In genomic region chr12:120437735-120438494, GRCh38 we compare ENCODE assay signal across 1 cellular context.
TF ChIP-seq lines count a peak whose summit lies in the region.

COX6A1 (plus strand) TSS chr12:120438113; CDS start chr12:120438127, 14 bp downstream.

TF ChIP-seq in HepG2, 621 proteins besides CTCF, POLR2A, EP300 and RAD21 (continued from another document and continues in another):
- TF ChIP-seq ESRRA (CRISPR knock-in tag; IDR thresholded peaks at IDR 0.05; ENCODE audit: low read depth) (peak; percentile 68; the same call in 1 of the 2 replicates), GATA4 (IDR thresholded peaks at IDR 0.05; ENCODE audit: borderline replicate concordance, low read depth) (0 out of 2 replicates have a peak, but pooled peaks have one; percentile 37), CHD2 (IDR thresholded peaks at IDR 0.05; ENCODE audit: low read depth, low read length) (no peak), BORCS8-MEF2B (CRISPR knock-in tag; IDR thresholded peaks at IDR 0.05) (peak; percentile 88), ZBTB1 (CRISPR knock-in tag; IDR thresholded peaks at IDR 0.05; ENCODE audit: borderline replicate concordance) (no peak), RBAK (CRISPR knock-in tag; IDR thresholded peaks at IDR 0.05) (no peak), KDM2A (CRISPR knock-in tag; IDR thresholded peaks at IDR 0.05; ENCODE audit: borderline replicate concordance, low read depth) (peak; percentile 75; the same call in 1 of the 2 replicates), ZNF496 (CRISPR knock-in tag; IDR thresholded peaks at IDR 0.05; ENCODE audit: insufficient replicate concordance) (no peak), CREBL2 (CRISPR knock-in tag; IDR thresholded peaks at IDR 0.05; ENCODE audit: borderline replicate concordance) (no peak), THAP11 (CRISPR knock-in tag; IDR thresholded peaks at IDR 0.05) (peak; percentile 91), YEATS4 (CRISPR knock-in tag; IDR thresholded peaks at IDR 0.05; ENCODE audit: borderline replicate concordance) (peak; percentile 83; the same call in 1 of the 2 replicates), PLSCR1 (CRISPR knock-in tag; IDR thresholded peaks at IDR 0.05; ENCODE audit: borderline replicate concordance) (no peak), RNF219 (CRISPR knock-in tag; IDR thresholded peaks at IDR 0.05) (no peak), ZNF597 (CRISPR knock-in tag; IDR thresholded peaks at IDR 0.05) (0 out of 2 replicates have a peak, but pooled peaks have one; percentile 62), ZNF841 (CRISPR knock-in tag; IDR thresholded peaks at IDR 0.05; ENCODE audit: borderline replicate concordance) (no peak), PHF20 (CRISPR knock-in tag; IDR thresholded peaks at IDR 0.05) (peak; percentile 80), ZNF788 (CRISPR knock-in tag; IDR thresholded peaks at IDR 0.05; ENCODE audit: borderline replicate concordance) (peak; percentile 33; the same call in 1 of the 2 replicates), ZFP82 (CRISPR knock-in tag; IDR thresholded peaks at IDR 0.05; ENCODE audit: borderline replicate concordance) (no peak), ZEB1 (IDR thresholded peaks at IDR 0.05; ENCODE audit: insufficient replicate concordance, low read depth) (no peak), ZMYM2 (CRISPR knock-in tag; IDR thresholded peaks at IDR 0.05) (no peak), HDAC1 (CRISPR knock-in tag; IDR thresholded peaks at IDR 0.05) (peak; percentile 77), NFATC3 (CRISPR knock-in tag; IDR thresholded peaks at IDR 0.05) (no peak), JUND (CRISPR knock-in tag; IDR thresholded peaks at IDR 0.05) (no peak), NBN (conservative IDR thresholded peaks at IDR 0.05) (no peak), RBM22 (optimal IDR thresholded peaks at IDR 0.05; ENCODE audit: low read length) (no peak), NCOA1 (CRISPR knock-in tag; IDR thresholded peaks at IDR 0.05) (no peak), ZMAT3 (CRISPR knock-in tag; conservative IDR thresholded peaks at IDR 0.05) (no peak), POGK (CRISPR knock-in tag; conservative IDR thresholded peaks at IDR 0.05) (no peak), ZNF563 (CRISPR knock-in tag; IDR thresholded peaks at IDR 0.05) (peak; percentile 67; the same call in 1 of the 2 replicates), ZNF160 (CRISPR knock-in tag; IDR thresholded peaks at IDR 0.05) (no peak), ZNF777 (CRISPR knock-in tag; IDR thresholded peaks at IDR 0.05) (0 out of 2 replicates have a peak, but pooled peaks have one; percentile 26), NR1H2 (CRISPR knock-in tag; IDR thresholded peaks at IDR 0.05; ENCODE audit: borderline replicate concordance, low read depth) (no peak), ZNF256 (CRISPR knock-in tag; conservative IDR thresholded peaks at IDR 0.05) (no peak), HCFC1 (IDR thresholded peaks at IDR 0.05; ENCODE audit: low read depth, low read length) (no peak), ZNF382 (CRISPR knock-in tag; IDR thresholded peaks at IDR 0.05; ENCODE audit: borderline replicate concordance) (no peak), TFAP4 (IDR thresholded peaks at IDR 0.05; ENCODE audit: borderline replicate concordance, low read depth) (0 out of 2 replicates have a peak, but pooled peaks have one; percentile 13), AGO1 (IDR thresholded peaks at IDR 0.05; ENCODE audit: low read depth, low read length, poor library complexity, severe bottlenecking) (peak; percentile 41), ZNF10 (CRISPR knock-in tag; IDR thresholded peaks at IDR 0.05; ENCODE audit: borderline replicate concordance, low read depth) (no peak), ZNF709 (CRISPR knock-in tag; IDR thresholded peaks at IDR 0.05) (peak; percentile 59; the same call in 1 of the 2 replicates), SALL1 (CRISPR knock-in tag; IDR thresholded peaks at IDR 0.05) (peak; percentile 80; the same call in 1 of the 2 replicates), ATF7 (IDR thresholded peaks at IDR 0.05) (no peak), ATF7 (CRISPR knock-in tag; IDR thresholded peaks at IDR 0.05) (no peak), FOXO4 (CRISPR knock-in tag; conservative IDR thresholded peaks at IDR 0.05) (no peak), ZBTB7B (CRISPR knock-in tag; IDR thresholded peaks at IDR 0.05) (no peak), SALL2 (CRISPR knock-in tag; IDR thresholded peaks at IDR 0.05) (peak; percentile 85; the same call in 1 of the 2 replicates), NR2C2 (CRISPR knock-in tag; IDR thresholded peaks at IDR 0.05; ENCODE audit: borderline replicate concordance) (peak; percentile 91), ZUFSP (CRISPR knock-in tag; IDR thresholded peaks at IDR 0.05; ENCODE audit: borderline replicate concordance) (no peak), REPIN1 (CRISPR knock-in tag; IDR thresholded peaks at IDR 0.05; ENCODE audit: borderline replicate concordance, low read depth) (peak; percentile 59; the same call in 1 of the 2 replicates), ZNF800 (CRISPR knock-in tag; IDR thresholded peaks at IDR 0.05) (peak; percentile 68; the same call in 1 of the 2 replicates), SOX13 (IDR thresholded peaks at IDR 0.05) (no peak), SOX13 (CRISPR knock-in tag; conservative IDR thresholded peaks at IDR 0.05 in 1 of 2, IDR thresholded peaks at IDR 0.05 in 1 of 2) (0 out of 4 replicates have a peak, but pooled peaks of 1 of the 2 experiments have one; percentile 28), TFE3 (CRISPR knock-in tag; IDR thresholded peaks at IDR 0.05) (no peak; the same call in 1 of the 2 replicates), IRF9 (CRISPR knock-in tag; IDR thresholded peaks at IDR 0.05; ENCODE audit: borderline replicate concordance) (no peak), KDM4B (CRISPR knock-in tag; IDR thresholded peaks at IDR 0.05) (no peak), ZFY (CRISPR knock-in tag; IDR thresholded peaks at IDR 0.05) (peak; percentile 93), ZSCAN21 (CRISPR knock-in tag; IDR thresholded peaks at IDR 0.05; ENCODE audit: borderline replicate concordance) (peak; percentile 61; the same call in 1 of the 2 replicates), ZNF44 (CRISPR knock-in tag; IDR thresholded peaks at IDR 0.05) (no peak), NAIF1 (CRISPR knock-in tag; IDR thresholded peaks at IDR 0.05; ENCODE audit: borderline replicate concordance) (0 out of 2 replicates have a peak, but pooled peaks have one; percentile 22)
